In the genomic region with DNA sequence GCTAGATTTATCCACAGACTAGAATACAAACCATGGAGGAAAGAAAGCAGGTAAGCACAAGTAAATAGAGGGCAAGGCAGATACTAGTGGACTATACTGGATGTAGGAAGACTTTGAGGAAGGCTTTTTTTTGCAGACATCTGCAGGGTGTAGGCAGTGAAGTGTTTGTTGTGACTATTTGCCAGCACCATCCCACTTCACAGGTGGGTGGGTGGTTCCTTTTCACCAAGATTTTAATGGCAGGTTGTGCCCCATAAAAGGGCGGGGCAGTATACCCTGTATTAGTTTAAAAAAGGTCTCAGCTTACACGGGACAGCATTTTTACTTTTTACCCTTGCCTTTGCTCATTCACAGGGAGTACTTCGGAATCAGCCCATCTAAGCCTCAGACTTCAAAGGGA, we compare ENCODE assay signal across 24 cellular contexts.
"Had no signal": no experiment of that assay in that cellular context is flagged by ENCODE, and none has a peak within 500 bp of the region (broad histone marks: within the 10 kb centered on the region; RNA-seq: fewer than 3 reads in every experiment).

No MANE protein-coding gene starts in this region.

- H3K27me3 Mint-ChIP-seq: activated naive CD4-positive, alpha-beta T cell treated with anti-CD3 and anti-CD28 coated beads, Interleukin-2, amount 10 ng/mL, durations not matched to agents 7 days and 5 days; dendritic cell treated with granulocyte-macrophage colony-stimulating factor and Interleukin-4, amounts not matched to agents 40 ng/mL and 50 ng/mL, for 4 days; naive thymus-derived CD8-positive, alpha-beta T cell; stimulated activated naive CD8-positive, alpha-beta T cell treated with anti-CD3 and anti-CD28 coated beads, Interleukin-15, amount 100 ng/mL, for 72 hours; T-helper 17 cell had no signal

- H3K27ac Mint-ChIP-seq: activated naive CD4-positive, alpha-beta T cell treated with anti-CD3 and anti-CD28 coated beads, Interleukin-2, amount 10 ng/mL, durations not matched to agents 7 days and 5 days; dendritic cell treated with granulocyte-macrophage colony-stimulating factor and Interleukin-4, amounts not matched to agents 40 ng/mL and 50 ng/mL, for 4 days; naive thymus-derived CD8-positive, alpha-beta T cell; stimulated activated effector memory CD8-positive, alpha-beta T cell treated with anti-CD3 and anti-CD28 coated beads, Interleukin-12 subunit alpha, Interleukin-12 subunit beta, amount 100 ng/mL, for 72 hours; stimulated activated naive CD8-positive, alpha-beta T cell treated with anti-CD3 and anti-CD28 coated beads, Interleukin-15, amount 100 ng/mL, for 72 hours; T-helper 17 cell had no signal

- H3K36me3 Mint-ChIP-seq: activated naive CD4-positive, alpha-beta T cell treated with anti-CD3 and anti-CD28 coated beads, Interleukin-2, amount 10 ng/mL, durations not matched to agents 7 days and 5 days; stimulated activated effector memory CD8-positive, alpha-beta T cell treated with anti-CD3 and anti-CD28 coated beads, Interleukin-12 subunit alpha, Interleukin-12 subunit beta, amount 100 ng/mL, for 72 hours had no signal

- H3K36me3 ChIP-seq: left lung, suprapubic skin, transverse colon had no signal

- H3K27ac ChIP-seq: left lung, skin epidermis, suprapubic skin, transverse colon had no signal

- H3K9me3 Mint-ChIP-seq: activated naive CD4-positive, alpha-beta T cell treated with anti-CD3 and anti-CD28 coated beads, Interleukin-2, amount 10 ng/mL, durations not matched to agents 7 days and 5 days; dendritic cell treated with granulocyte-macrophage colony-stimulating factor and Interleukin-4, amounts not matched to agents 40 ng/mL and 50 ng/mL, for 4 days; naive thymus-derived CD8-positive, alpha-beta T cell; stimulated activated effector memory CD8-positive, alpha-beta T cell treated with anti-CD3 and anti-CD28 coated beads, Interleukin-12 subunit alpha, Interleukin-12 subunit beta, amount 100 ng/mL, for 72 hours; stimulated activated naive CD8-positive, alpha-beta T cell treated with anti-CD3 and anti-CD28 coated beads, Interleukin-15, amount 100 ng/mL, for 72 hours had no signal

- H3K9me3 ChIP-seq: left lung, suprapubic skin, transverse colon had no signal

- H3K4me3 Mint-ChIP-seq: activated naive CD4-positive, alpha-beta T cell treated with anti-CD3 and anti-CD28 coated beads, Interleukin-2, amount 10 ng/mL, durations not matched to agents 7 days and 5 days; dendritic cell treated with granulocyte-macrophage colony-stimulating factor and Interleukin-4, amounts not matched to agents 40 ng/mL and 50 ng/mL, for 4 days; naive thymus-derived CD8-positive, alpha-beta T cell; stimulated activated effector memory CD8-positive, alpha-beta T cell treated with anti-CD3 and anti-CD28 coated beads, Interleukin-12 subunit alpha, Interleukin-12 subunit beta, amount 100 ng/mL, for 72 hours; stimulated activated naive CD8-positive, alpha-beta T cell treated with anti-CD3 and anti-CD28 coated beads, Interleukin-15, amount 100 ng/mL, for 72 hours; T-helper 17 cell had no signal

- H3K4me3 ChIP-seq: left lung, lung, skin epidermis, suprapubic skin, transverse colon had no signal

- DNase-seq: activated CD4-positive, alpha-beta T cell treated with anti-CD3 and anti-CD28 coated beads for 4 hours; activated CD4-positive, alpha-beta T cell treated with anti-CD3 and anti-CD28 coated beads, Interleukin-2, amount 50 U/mL, for 48 hours; activated CD4-positive, CD25-positive, alpha-beta regulatory T cell; activated effector memory CD4-positive, alpha-beta T cell treated with Interleukin-2 at 50 U/mL for 16 hours; activated naive CD4-positive, alpha-beta T cell treated with anti-CD3 and anti-CD28 coated beads, Interleukin-2, amount 10 ng/mL, durations not matched to agents 7 days and 5 days; activated T-cell treated with anti-CD3 and anti-CD28 coated beads, Interleukin-2, amount 50 U/mL, for 48 hours; amygdala; cerebellar nuclear complex; effector CD4-positive, alpha-beta T cell; foreskin fibroblast; kidney; left lung; naive thymus-derived CD8-positive, alpha-beta T cell; right cardiac atrium; stimulated activated CD4-positive, alpha-beta T cell treated with anti-CD3 and anti-CD28 coated beads, Interleukin-1b, Interleukin-23, amount 100 ng/mL, for 48 hours; stimulated activated naive CD8-positive, alpha-beta T cell treated with anti-CD3 and anti-CD28 coated beads, Interleukin-15, amount 100 ng/mL, for 72 hours; SW 1271; T-helper 17 cell; transverse colon had no signal

- ATAC-seq: left lung; naive thymus-derived CD8-positive, alpha-beta T cell; right cardiac atrium; stimulated activated effector memory CD8-positive, alpha-beta T cell treated with anti-CD3 and anti-CD28 coated beads, Interleukin-12 subunit alpha, Interleukin-12 subunit beta, amount 100 ng/mL, for 72 hours; stimulated activated naive CD8-positive, alpha-beta T cell treated with anti-CD3 and anti-CD28 coated beads, Interleukin-15, amount 100 ng/mL, for 72 hours; T-helper 17 cell had no signal

- H3K4me1 Mint-ChIP-seq: stimulated activated effector memory CD8-positive, alpha-beta T cell treated with anti-CD3 and anti-CD28 coated beads, Interleukin-12 subunit alpha, Interleukin-12 subunit beta, amount 100 ng/mL, for 72 hours; T-helper 17 cell had no signal

- H3K27me3 ChIP-seq: left lung, suprapubic skin, transverse colon had no signal
